ENCODE assay signal across 11 cellular contexts in the genomic region with DNA sequence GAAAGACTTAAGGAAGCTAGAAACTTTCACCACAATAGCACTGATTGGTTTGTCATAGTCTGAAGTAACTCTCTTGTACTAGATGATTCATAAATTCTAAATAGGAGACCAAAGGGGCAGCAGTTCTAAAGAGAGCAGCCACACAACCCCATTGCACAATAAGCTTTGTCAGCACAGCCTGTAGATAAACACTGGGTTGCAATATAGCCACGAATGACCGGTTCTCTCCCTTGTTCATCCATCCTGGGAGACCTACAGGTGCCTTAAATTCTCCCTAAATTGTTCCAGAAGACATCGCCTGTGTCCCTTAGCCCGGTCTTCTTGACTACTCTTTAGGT.
DNase-seq lines count a peak whose midpoint lies in the region; ATAC-seq and TF ChIP-seq lines count a peak whose summit lies in the region.
"Had no signal": no experiment of that assay in that cellular context is flagged by ENCODE, and none has a peak within 500 bp of the region (broad histone marks: within the 10 kb centered on the region; RNA-seq: fewer than 3 reads in every experiment).

No MANE protein-coding gene starts in this region.

- DNase-seq in activated naive CD8-positive, alpha-beta T cell treated with anti-CD3 and anti-CD28 coated beads, Interleukin-2, amount 50 U/mL, for 24 hours: no peak
- no peak for DNase-seq in activated naive CD8-positive, alpha-beta T cell treated with anti-CD3 and anti-CD28 coated beads for 36 hours
- DNase-seq in RWPE2 (ENCODE audit: low spot score) (no peak), foreskin melanocyte (peak; percentile 48), upper lobe of left lung (peak in 1 of 2 donors; percentile 70), coronary artery (ENCODE audit: low spot score) (no peak), NCI-H2029 treated with DMSO at 0.1 percent for 48 hours (lab: John Stamatoyannopoulos, UW) (no peak), GM10248 (ENCODE audit: extremely low spot score) (no peak)
- DNase-seq: activated T-cell treated with anti-CD3 and anti-CD28 coated beads, Interleukin-2, amount 50 U/mL, for 48 hours; NCI-H510A had no signal

- no peaks in the 10 kb centered on the region for H3K36me3 ChIP-seq in RWPE2 (ENCODE audit: low read depth)
- H3K36me3 ChIP-seq in upper lobe of left lung: no peaks in the 10 kb centered on the region

- no peak for TF ChIP-seq CTCF in RWPE2 (IDR thresholded peaks at IDR 0.05; ENCODE audit: poor library complexity, severe bottlenecking)
- TF ChIP-seq CTCF in upper lobe of left lung (IDR thresholded peaks at IDR 0.05): no peak
- no peak for TF ChIP-seq CTCF in coronary artery (IDR thresholded peaks at IDR 0.05)
- TF ChIP-seq CTCF in GM10248 (IDR thresholded peaks at IDR 0.05; ENCODE audit: control extremely low read depth, extremely low read depth, low read depth, missing control alignments): no peak

- H3K9me3 Mint-ChIP-seq in activated naive CD8-positive, alpha-beta T cell treated with anti-CD3 and anti-CD28 coated beads, Interleukin-2, amount 50 U/mL, for 24 hours: no peaks in the 10 kb centered on the region
- H3K9me3 Mint-ChIP-seq in activated naive CD8-positive, alpha-beta T cell treated with anti-CD3 and anti-CD28 coated beads for 36 hours: no peaks in the 10 kb centered on the region

- no peak overlapping the region for H3K4me3 Mint-ChIP-seq in activated naive CD8-positive, alpha-beta T cell treated with anti-CD3 and anti-CD28 coated beads, Interleukin-2, amount 50 U/mL, for 24 hours
- H3K4me3 Mint-ChIP-seq in activated naive CD8-positive, alpha-beta T cell treated with anti-CD3 and anti-CD28 coated beads for 36 hours: no peak overlapping the region
- H3K4me3 Mint-ChIP-seq: CD4-positive, CD25-positive, alpha-beta regulatory T cell had no signal

- 73 to 81% methylated on average over 4 of the region's 4 CpGs for WGBS in upper lobe of left lung, 2 donors

- TF ChIP-seq EP300 in upper lobe of left lung (IDR thresholded peaks at IDR 0.05): no peak

- H3K27me3 ChIP-seq in RWPE2 (ENCODE audit: insufficient read depth, poor library complexity, severe bottlenecking) (no peaks in the 10 kb centered on the region), upper lobe of left lung (no peaks in the 10 kb centered on the region)

- H3K4me1 ChIP-seq in RWPE2 (ENCODE audit: insufficient read depth, poor library complexity, severe bottlenecking) (peaks cover 7% of the 10 kb centered on the region), upper lobe of left lung (peaks cover 0 to 7% (median 0%) of the 10 kb centered on the region in 4 donors)

- H3K4me3 ChIP-seq in RWPE2 (ENCODE audit: severe bottlenecking) (no peak overlapping the region), upper lobe of left lung (no peak overlapping the region), coronary artery (no peak overlapping the region)

- peak; percentile 65 for ATAC-seq in activated naive CD8-positive, alpha-beta T cell treated with anti-CD3 and anti-CD28 coated beads, Interleukin-2, amount 50 U/mL, for 24 hours
- ATAC-seq in RWPE2 (ENCODE audit: low read depth): peak; percentile 88
- ATAC-seq in upper lobe of left lung (ENCODE audit: low FRiP score in 2 of 2): peak; percentile 71

- no peaks in the 10 kb centered on the region for H3K27me3 Mint-ChIP-seq in activated naive CD8-positive, alpha-beta T cell treated with anti-CD3 and anti-CD28 coated beads, Interleukin-2, amount 50 U/mL, for 24 hours
- H3K27me3 Mint-ChIP-seq in activated naive CD8-positive, alpha-beta T cell treated with anti-CD3 and anti-CD28 coated beads for 36 hours: no peaks in the 10 kb centered on the region
- H3K27me3 Mint-ChIP-seq: CD4-positive, CD25-positive, alpha-beta regulatory T cell had no signal

- no peak overlapping the region for H3K27ac ChIP-seq in RWPE2 (ENCODE audit: poor library complexity, severe bottlenecking)
- no peak overlapping the region for H3K27ac ChIP-seq in upper lobe of left lung
- H3K27ac ChIP-seq in coronary artery: no peak overlapping the region

- CTCF ChIA-PET in GM10248 (lab: Yijun Ruan, JAX): interaction anchor here (0.8 to 5.8 kb wide), 11 partner anchors 10 to 579 kb away, joined by 3 to 76 read pairs (median 4); no protein-coding TSS in a partner anchor

- no peaks in the 10 kb centered on the region for H3K9me3 ChIP-seq in RWPE2 (ENCODE audit: severe bottlenecking)
- no peaks in the 10 kb centered on the region for H3K9me3 ChIP-seq in upper lobe of left lung

- POLR2A ChIA-PET in GM10248 (lab: Yijun Ruan, JAX): no interaction called here

- peaks cover 6% of the 10 kb centered on the region for H3K4me1 Mint-ChIP-seq in activated naive CD8-positive, alpha-beta T cell treated with anti-CD3 and anti-CD28 coated beads, Interleukin-2, amount 50 U/mL, for 24 hours
- H3K4me1 Mint-ChIP-seq in activated naive CD8-positive, alpha-beta T cell treated with anti-CD3 and anti-CD28 coated beads for 36 hours: peaks cover 10% of the 10 kb centered on the region

- no peaks in the 10 kb centered on the region for H3K36me3 Mint-ChIP-seq in activated naive CD8-positive, alpha-beta T cell treated with anti-CD3 and anti-CD28 coated beads, Interleukin-2, amount 50 U/mL, for 24 hours (ENCODE audit: low read depth)
- H3K36me3 Mint-ChIP-seq in activated naive CD8-positive, alpha-beta T cell treated with anti-CD3 and anti-CD28 coated beads for 36 hours: peaks cover 3% of the 10 kb centered on the region
- H3K36me3 Mint-ChIP-seq: CD4-positive, CD25-positive, alpha-beta regulatory T cell had no signal

- TF ChIP-seq POLR2A in upper lobe of left lung (IDR thresholded peaks at IDR 0.05): no peak

- H3K27ac Mint-ChIP-seq in activated naive CD8-positive, alpha-beta T cell treated with anti-CD3 and anti-CD28 coated beads, Interleukin-2, amount 50 U/mL, for 24 hours: no peak overlapping the region
- no peak overlapping the region for H3K27ac Mint-ChIP-seq in activated naive CD8-positive, alpha-beta T cell treated with anti-CD3 and anti-CD28 coated beads for 36 hours
